In genomic region chr6:139940741-139941712, GRCh38 we compare ENCODE assay signal across 9 cellular contexts.
DNase-seq lines count a peak whose midpoint lies in the region; ATAC-seq and TF ChIP-seq lines count a peak whose summit lies in the region.
"Had no signal": no experiment of that assay in that cellular context is flagged by ENCODE, and none has a peak within 500 bp of the region (broad histone marks: within the 10 kb centered on the region; RNA-seq: fewer than 3 reads in every experiment).

No MANE protein-coding gene starts in this region.

- H3K4me3 Mint-ChIP-seq in Calu3 (ENCODE audit: low read depth, unreplicated experiment): no peak overlapping the region

- no peak overlapping the region for H3K27ac Mint-ChIP-seq in Calu3 (ENCODE audit: unreplicated experiment)

- no peaks in the 10 kb centered on the region for H3K36me3 ChIP-seq in H7 (replicated peaks; ENCODE audit: control insufficient read depth, insufficient read depth, low read length)
- H3K36me3 ChIP-seq: upper lobe of left lung had no signal

- H3K4me3 ChIP-seq in coronary artery: peak overlapping the region; percentile 44
- H3K4me3 ChIP-seq in H7 (ENCODE audit: insufficient read depth, low read depth, low read length): no peak overlapping the region
- H3K4me3 ChIP-seq: upper lobe of left lung had no signal

- CTCF ChIA-PET in Calu3 (lab: Charles Lee): no interaction called here

- ATAC-seq in GM21619 (IDR thresholded peaks at IDR 0.05; ENCODE audit: unreplicated experiment): peak; percentile 92
- ATAC-seq in HG03558 (IDR thresholded peaks at IDR 0.05; ENCODE audit: extremely low read depth, unreplicated experiment): peak; percentile 90

- peak; percentile 69 for DNase-seq in CD1c-positive myeloid dendritic cell (ENCODE audit: extremely low spot score)
- DNase-seq in coronary artery (ENCODE audit: low spot score): no peak
- DNase-seq in activated CD4-positive, CD25-positive, alpha-beta regulatory T cell (lab: John Stamatoyannopoulos, UW): no peak
- no peak for DNase-seq in stimulated activated CD4-positive, alpha-beta T cell treated with anti-CD3 and anti-CD28 coated beads, Interleukin-4, amount 100 ng/mL, for 4 hours
- no peak for DNase-seq in Calu3
- no peak for DNase-seq in H7
- DNase-seq: upper lobe of left lung had no signal

- H3K4me1 Mint-ChIP-seq in Calu3 (ENCODE audit: low read depth, unreplicated experiment): peaks cover 30% of the 10 kb centered on the region

- no peaks in the 10 kb centered on the region for H3K27me3 Mint-ChIP-seq in Calu3 (ENCODE audit: unreplicated experiment)

- no peaks in the 10 kb centered on the region for H3K27me3 ChIP-seq in H7 (ENCODE audit: control insufficient read depth, insufficient read depth, low read length)
- H3K27me3 ChIP-seq: upper lobe of left lung had no signal

- no peaks in the 10 kb centered on the region for H3K9me3 Mint-ChIP-seq in Calu3 (ENCODE audit: low read depth, unreplicated experiment)

- peak overlapping the region in 1 of 2 donors; percentile 50 for H3K27ac ChIP-seq in coronary artery

- no TSS peak for BruUV-seq in Calu3 (replicated peaks; lab: Mats Ljungman, UMichigan)

- intact Hi-C loops in Calu3 (cut with micrococcal nuclease; ENCODE audit: unreplicated experiment): no loop called here

- no peaks in the 10 kb centered on the region for H3K36me3 Mint-ChIP-seq in Calu3 (ENCODE audit: insufficient read depth, unreplicated experiment)

- no peak for TF ChIP-seq CTCF in coronary artery (IDR thresholded peaks at IDR 0.05)
- no peak for TF ChIP-seq CTCF in Calu3 (IDR thresholded peaks at IDR 0.05; ENCODE audit: unreplicated experiment)
